In the genomic region with DNA sequence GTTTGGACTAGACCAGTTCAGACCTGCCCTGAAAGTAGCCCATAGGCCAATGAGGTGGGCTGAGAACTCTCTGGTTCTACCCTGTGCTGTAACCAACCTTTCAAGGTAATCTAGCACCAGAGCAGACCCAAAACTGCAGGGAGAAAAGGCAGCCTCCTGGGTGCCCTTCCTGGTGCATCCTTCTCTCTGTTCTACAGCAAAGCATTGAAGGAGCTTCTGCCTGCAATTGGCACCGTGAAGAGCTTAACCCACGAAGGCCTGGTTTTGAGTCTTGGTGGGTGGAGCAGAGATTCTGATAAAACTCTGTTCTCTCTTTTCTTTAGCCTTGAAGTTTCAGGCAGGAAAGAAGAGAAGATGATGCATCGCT, we compare ENCODE assay signal across 31 cellular contexts. TPM values are rescaled to one million over a fixed set of nuclear protein-coding genes. Genes with fewer than 3 reads are reported as not detected.
"Had no signal": no experiment of that assay in that cellular context is flagged by ENCODE, and none has a peak within 500 bp of the region (broad histone marks: within the 10 kb centered on the region; RNA-seq: fewer than 3 reads in every experiment).

No MANE protein-coding gene starts in this region.

- H3K4me1 Mint-ChIP-seq: activated CD4-positive, alpha-beta T cell treated with anti-CD3 and anti-CD28 coated beads, Interleukin-2, amount 10 ng/mL, durations not matched to agents 24 days and 14 days; immature natural killer cell; stimulated activated naive CD8-positive, alpha-beta T cell treated with anti-CD3 and anti-CD28 coated beads, Interleukin-15, amount 100 ng/mL, for 72 hours had no signal

- H3K4me2 ChIP-seq: smooth muscle cell had no signal

- H3K9me3 ChIP-seq: heart left ventricle, lower lobe of right lung, mucosa of descending colon, pancreas, prostate gland, tibial nerve had no signal

- H3K9me3 Mint-ChIP-seq: activated CD4-positive, alpha-beta memory T cell treated with anti-CD3 and anti-CD28 coated beads for 36 hours; activated CD4-positive, alpha-beta T cell treated with anti-CD3 and anti-CD28 coated beads, Interleukin-2, amount 10 ng/mL, durations not matched to agents 24 days and 14 days; activated T-cell treated with anti-CD3 and anti-CD28 coated beads, Interleukin-2, amount 50 U/mL, for 4 hours; activated T-helper 17 cell treated with anti-CD3 and anti-CD28 coated beads, Interleukin-2, amount 50 U/mL, for 72 hours; effector memory CD8-positive, alpha-beta T cell; immature natural killer cell; natural killer cell treated with Interleukin-12 subunit alpha and Interleukin-12 subunit beta and Interleukin-15 and Interleukin-18, amount 100 ng/mL, for 72 hours; stimulated activated naive CD8-positive, alpha-beta T cell treated with anti-CD3 and anti-CD28 coated beads, Interleukin-15, amount 100 ng/mL, for 72 hours had no signal

- H3K27me3 ChIP-seq: pancreas, tibial nerve had no signal

- H3K27ac Mint-ChIP-seq: activated CD4-positive, alpha-beta memory T cell treated with anti-CD3 and anti-CD28 coated beads for 36 hours; activated CD4-positive, alpha-beta T cell treated with anti-CD3 and anti-CD28 coated beads, Interleukin-2, amount 10 ng/mL, durations not matched to agents 24 days and 14 days; activated T-helper 17 cell treated with anti-CD3 and anti-CD28 coated beads, Interleukin-2, amount 50 U/mL, for 72 hours; effector memory CD8-positive, alpha-beta T cell; immature natural killer cell; natural killer cell treated with Interleukin-12 subunit alpha and Interleukin-12 subunit beta and Interleukin-15 and Interleukin-18, amount 100 ng/mL, for 72 hours; stimulated activated memory B cell treated with anti-CD40 and anti-IgM and Interleukin-4, amounts not matched to agents 10 μg/mL and 1 μg/mL and 100 μg/mL, for 72 hours; stimulated activated naive CD8-positive, alpha-beta T cell treated with anti-CD3 and anti-CD28 coated beads, Interleukin-15, amount 100 ng/mL, for 72 hours had no signal

- H3K4me3 Mint-ChIP-seq: activated CD4-positive, alpha-beta memory T cell treated with anti-CD3 and anti-CD28 coated beads for 36 hours; activated CD4-positive, alpha-beta T cell treated with anti-CD3 and anti-CD28 coated beads, Interleukin-2, amount 10 ng/mL, durations not matched to agents 24 days and 14 days; activated T-cell treated with anti-CD3 and anti-CD28 coated beads, Interleukin-2, amount 50 U/mL, for 4 hours; activated T-helper 17 cell treated with anti-CD3 and anti-CD28 coated beads, Interleukin-2, amount 50 U/mL, for 72 hours; effector memory CD8-positive, alpha-beta T cell; immature natural killer cell; natural killer cell treated with Interleukin-12 subunit alpha and Interleukin-12 subunit beta and Interleukin-15 and Interleukin-18, amount 100 ng/mL, for 72 hours; stimulated activated memory B cell treated with anti-CD40 and anti-IgM and Interleukin-4, amounts not matched to agents 10 μg/mL and 1 μg/mL and 100 μg/mL, for 72 hours; stimulated activated naive CD8-positive, alpha-beta T cell treated with anti-CD3 and anti-CD28 coated beads, Interleukin-15, amount 100 ng/mL, for 72 hours had no signal

- H3K36me3 ChIP-seq: brain microvascular endothelial cell, heart left ventricle, lower lobe of right lung, pancreas, prostate gland, tibial nerve had no signal

- H3K4me1 ChIP-seq: lower lobe of right lung, pancreas had no signal

- DNase-seq: activated CD4-positive, alpha-beta memory T cell treated with anti-CD3 and anti-CD28 coated beads for 36 hours; activated CD4-positive, alpha-beta T cell treated with anti-CD3 and anti-CD28 coated beads, Interleukin-2, amount 10 ng/mL, durations not matched to agents 24 days and 14 days; activated CD4-positive, CD25-positive, alpha-beta regulatory T cell treated with anti-CD3 and anti-CD28 coated beads, Interleukin-2, amount 50 U/mL, for 72 hours; activated gamma-delta T cell treated with Interleukin-2 at 50 U/mL for 16 hours; activated naive CD4-positive, alpha-beta T cell treated with anti-CD3 and anti-CD28 coated beads, Interleukin-2, amount 50 U/mL, for 16 hours; activated T-cell treated with anti-CD3 and anti-CD28 coated beads, Interleukin-2, amount 50 U/mL, for 4 hours; amniotic stem cell; brain microvascular endothelial cell; caudate nucleus; cortex of kidney; effector memory CD8-positive, alpha-beta T cell; heart left ventricle; hypothalamus; immature natural killer cell; kidney glomerular epithelial cell; lower lobe of right lung; mesenchymal stem cell; mucosa of descending colon; pancreas; stimulated activated CD4-positive, alpha-beta T cell treated with anti-CD3 and anti-CD28 coated beads, Interleukin-1b, Interleukin-23, amount 100 ng/mL, for 48 hours; stimulated activated CD4-positive, alpha-beta T cell treated with anti-CD3 and anti-CD28 coated beads, Interleukin-4, amount 100 ng/mL, for 4 hours; stimulated activated CD8-positive, alpha-beta memory T cell treated with anti-CD3 and anti-CD28 coated beads, Interleukin-4, amount 100 ng/mL, for 48 hours; stimulated activated naive CD8-positive, alpha-beta T cell treated with anti-CD3 and anti-CD28 coated beads, Interleukin-15, amount 100 ng/mL, for 72 hours; T-helper 2 cell had no signal

- H3K27ac ChIP-seq: brain microvascular endothelial cell, heart left ventricle, lower lobe of right lung, pancreas, prostate gland, tibial nerve had no signal

- H3K4me3 ChIP-seq: heart left ventricle, lower lobe of right lung, mucosa of descending colon, pancreas, prostate gland, smooth muscle cell, tibial nerve had no signal

- ATAC-seq: activated T-cell treated with anti-CD3 and anti-CD28 coated beads, Interleukin-2, amount 50 U/mL, for 4 hours; activated T-helper 17 cell treated with anti-CD3 and anti-CD28 coated beads, Interleukin-2, amount 50 U/mL, for 72 hours; effector memory CD8-positive, alpha-beta T cell; heart left ventricle; left lobe of liver; lower lobe of right lung; stimulated activated memory B cell treated with anti-CD40 and anti-IgM and Interleukin-4, amounts not matched to agents 10 μg/mL and 1 μg/mL and 100 μg/mL, for 72 hours; stimulated activated naive CD8-positive, alpha-beta T cell treated with anti-CD3 and anti-CD28 coated beads, Interleukin-15, amount 100 ng/mL, for 72 hours had no signal

- H3K36me3 Mint-ChIP-seq: activated CD4-positive, alpha-beta memory T cell treated with anti-CD3 and anti-CD28 coated beads for 36 hours; immature natural killer cell; natural killer cell treated with Interleukin-12 subunit alpha and Interleukin-12 subunit beta and Interleukin-15 and Interleukin-18, amount 100 ng/mL, for 72 hours; stimulated activated memory B cell treated with anti-CD40 and anti-IgM and Interleukin-4, amounts not matched to agents 10 μg/mL and 1 μg/mL and 100 μg/mL, for 72 hours had no signal

RNA-seq across cellular contexts. Expression of a gene that starts 55.5 kb away (rescaled TPM):
- total RNA-seq: activated T-helper 17 cell treated with anti-CD3 and anti-CD28 coated beads, Interleukin-2, amount 50 U/mL, for 72 hours had no signal
- polyA plus RNA-seq: immature natural killer cell had no signal
